Comparison of ENCODE assay signal across 8 cellular contexts in genomic region chr3:195909645-195910498, GRCh38. TPM values are rescaled to one million over a fixed set of nuclear protein-coding genes. Genes with fewer than 3 reads are reported as not detected.
DNase-seq lines count a peak whose midpoint lies in the region; ATAC-seq and TF ChIP-seq lines count a peak whose summit lies in the region.

No MANE protein-coding gene starts in this region.

- H3K9me3 ChIP-seq in OCI-LY1 (ENCODE audit: low read length) = no peaks in the 10 kb centered on the region
- no peaks in the 10 kb centered on the region for H3K9me3 ChIP-seq in esophagus muscularis mucosa

- 62% methylated on average over 7 of the region's 68 CpGs for WGBS in esophagus muscularis mucosa

- TF ChIP-seq EP300 in esophagus muscularis mucosa (IDR thresholded peaks at IDR 0.05) = no peak

- peak overlapping the region; percentile 60 for H3K9ac ChIP-seq in OCI-LY1 (ENCODE audit: low read length)

- peaks cover 15% of the 10 kb centered on the region for H3K79me2 ChIP-seq in OCI-LY1 (ENCODE audit: insufficient read depth, low read length)

- H3K36me3 ChIP-seq in OCI-LY1 (ENCODE audit: insufficient read depth, low read length) (no peaks in the 10 kb centered on the region), esophagus muscularis mucosa (no peaks in the 10 kb centered on the region)

- TF ChIP-seq POLR2A in esophagus muscularis mucosa (IDR thresholded peaks at IDR 0.05; ENCODE audit: low read depth) = no peak

- TF ChIP-seq CTCF in OCI-LY1 (IDR thresholded peaks at IDR 0.05; ENCODE audit: low read length) (no peak), esophagus muscularis mucosa (IDR thresholded peaks at IDR 0.05) (no peak)

- H3K9me2 ChIP-seq in OCI-LY1 (ENCODE audit: low read depth, low read length) = no peaks in the 10 kb centered on the region

- H3K4me2 ChIP-seq in OCI-LY1 (ENCODE audit: low read length) = peak overlapping the region; percentile 67

- H3K4me1 ChIP-seq in OCI-LY1 (ENCODE audit: insufficient read depth, low read length, severe bottlenecking) (peaks cover 47% of the 10 kb centered on the region), esophagus muscularis mucosa (peaks cover 35 to 52% (median 50%) of the 10 kb centered on the region in 4 donors)

- H2AFZ ChIP-seq in OCI-LY1 (ENCODE audit: low read length) = no peak overlapping the region

- H4K20me1 ChIP-seq in OCI-LY1 (ENCODE audit: insufficient read depth, low read length) = no peaks in the 10 kb centered on the region

- peak; percentile 48 for DNase-seq in CMK (ENCODE audit: low read depth)
- DNase-seq in HuH-7 (ENCODE audit: low spot score) = peak; percentile 95
- DNase-seq in activated T-cell treated with anti-CD3 and anti-CD28 coated beads, Interleukin-2, amount 50 U/mL, for 48 hours = peak; percentile 91 to 94
- no peak for DNase-seq in esophagus muscularis mucosa (ENCODE audit: extremely low spot score)
- peak; percentile 80 for DNase-seq in myocyte (ENCODE audit: low read depth)
- DNase-seq in stimulated activated CD8-positive, alpha-beta memory T cell treated with anti-CD3 and anti-CD28 coated beads, Interleukin-7, amount 100 ng/mL, for 48 hours (ENCODE audit: extremely low read depth in 1 of 2, low read depth in 1 of 2) = peak; percentile 71 to 78

- H3K27me3 ChIP-seq in OCI-LY1 (ENCODE audit: insufficient read depth, low read length) (no peaks in the 10 kb centered on the region), esophagus muscularis mucosa (no peaks in the 10 kb centered on the region)

- peak overlapping the region; percentile 56 for H3K4me3 ChIP-seq in OCI-LY1 (ENCODE audit: low read depth, low read length, poor library complexity, severe bottlenecking)
- H3K4me3 ChIP-seq in esophagus muscularis mucosa = peak overlapping the region; percentile 63 to 99 (median 82)

- H3K27ac ChIP-seq in OCI-LY1 (ENCODE audit: low read depth, low read length, poor library complexity, severe bottlenecking) (peak overlapping the region; percentile 17), esophagus muscularis mucosa (replicated peaks in 1 of 4) (peak overlapping the region; percentile 69 to 81 (median 78))

- intact Hi-C loops in esophagus muscularis mucosa (cut with DNase I) = no loop called here

- peak; percentile 36 for ATAC-seq in GM21390 (IDR thresholded peaks at IDR 0.05; ENCODE audit: unreplicated experiment)

- peaks cover 10% of the 10 kb centered on the region; the same call in 1 of the 2 replicates for H3F3A ChIP-seq in OCI-LY1 (ENCODE audit: insufficient read depth, low read length)

RNA-seq across cellular contexts. Expression of gene TNK2, which starts 1.5 kb away (rescaled TPM):
- total RNA-seq in esophagus muscularis mucosa (10 to 100 TPM; 16.4 to 42.3 (median 28.3) TPM), myocyte (50.2 and 53.5 TPM in 2 replicates)
- polyA plus RNA-seq in myocyte (2012) = 152 TPM
